Comparison of ENCODE assay signal across 9 cellular contexts in genomic region chr6:105363100-105363754, GRCh38. TPM values are rescaled to one million over a fixed set of nuclear protein-coding genes. Genes with fewer than 3 reads are reported as not detected.
DNase-seq lines count a peak whose midpoint lies in the region; ATAC-seq, FAIRE-seq and TF ChIP-seq lines count a peak whose summit lies in the region.
"Had no signal": no experiment of that assay in that cellular context is flagged by ENCODE, and none has a peak within 500 bp of the region (broad histone marks: within the 10 kb centered on the region; RNA-seq: fewer than 3 reads in every experiment).

No MANE protein-coding gene starts in this region.

- 50 to 80% (median 67%) methylated on average over 1 of the region's 1 CpG for WGBS in adrenal gland, 4 donors

- DNase-seq in AG08395 (ENCODE audit: low spot score) (peak; percentile 52), HTR-8/SVneo (ENCODE audit: insufficient read length, low spot score) (peak; percentile 20), keratinocyte (ENCODE audit: low read depth, low spot score) (no peak), COLO668 (lab: John Stamatoyannopoulos, UW; ENCODE audit: unreplicated experiment) (no peak), adrenal gland (no peak)
- DNase-seq in activated CD8-positive, alpha-beta T cell treated with anti-CD3 and anti-CD28 coated beads, Interleukin-2, amount 10 ng/mL, durations not matched to agents 7 days and 5 days = no peak
- no peak for DNase-seq in activated CD4-positive, CD25-positive, alpha-beta regulatory T cell (lab: John Stamatoyannopoulos, UW)
- DNase-seq: occipital lobe had no signal

- CTCF ChIA-PET in activated CD8-positive, alpha-beta T cell treated with anti-CD3 and anti-CD28 coated beads, Interleukin-2, amount 10 ng/mL, durations not matched to agents 7 days and 5 days (lab: Charles Lee) = interaction anchor here (0.9 to 2.5 kb wide), 4 partner anchors 9 to 276 kb away, joined by 3 to 7 read pairs (median 6); partner anchors contain the start of gene PREP

- H3K9me1 ChIP-seq in keratinocyte (ENCODE audit: control insufficient read depth, extremely low read depth, insufficient read depth, low read length) = no peaks in the 10 kb centered on the region

- no peak for ATAC-seq in activated CD8-positive, alpha-beta T cell treated with anti-CD3 and anti-CD28 coated beads, Interleukin-2, amount 10 ng/mL, durations not matched to agents 7 days and 5 days
- no peak for ATAC-seq in GM18868 (IDR thresholded peaks at IDR 0.05; ENCODE audit: unreplicated experiment)

- H3K27ac ChIP-seq in keratinocyte (ENCODE audit: control insufficient read depth, insufficient read depth, low read length) (peak overlapping the region; percentile 66), adrenal gland (no peak overlapping the region)

- no peaks in the 10 kb centered on the region for H3K9me3 Mint-ChIP-seq in activated CD8-positive, alpha-beta T cell treated with anti-CD3 and anti-CD28 coated beads, Interleukin-2, amount 10 ng/mL, durations not matched to agents 7 days and 5 days (ENCODE audit: insufficient read depth)

- H3K27me3 Mint-ChIP-seq in activated CD8-positive, alpha-beta T cell treated with anti-CD3 and anti-CD28 coated beads, Interleukin-2, amount 10 ng/mL, durations not matched to agents 7 days and 5 days (ENCODE audit: low read depth) = no peaks in the 10 kb centered on the region

- no peak for TF ChIP-seq POLR2A in adrenal gland (IDR thresholded peaks at IDR 0.05)

- peak overlapping the region; percentile 18 for H3K27ac Mint-ChIP-seq in activated CD8-positive, alpha-beta T cell treated with anti-CD3 and anti-CD28 coated beads, Interleukin-2, amount 10 ng/mL, durations not matched to agents 7 days and 5 days

- H3K27me3 ChIP-seq in keratinocyte (ENCODE audit: control insufficient read depth, extremely low read depth, insufficient read depth, low read length) = no peaks in the 10 kb centered on the region
- no peaks in the 10 kb centered on the region for H3K27me3 ChIP-seq in adrenal gland

- intact Hi-C loops in adrenal gland (cut with DNase I) = no loop called here

- peak in 2 of 3 experiments; percentile 16 to 27 for TF ChIP-seq CTCF in keratinocyte (optimal IDR thresholded peaks at IDR 0.05 in 1 of 3, IDR thresholded peaks at IDR 0.05 in 1 of 3, conservative IDR thresholded peaks at IDR 0.05 in 1 of 3; ENCODE audit: extremely low read depth in 1 of 3, insufficient read depth in 2 of 3, low read length in 3 of 3)
- peak in 2 of 6 experiments; percentile 14 to 37 for TF ChIP-seq CTCF in adrenal gland (IDR thresholded peaks at IDR 0.05)

- H3K4me2 ChIP-seq in keratinocyte (ENCODE audit: control insufficient read depth, extremely low read depth, insufficient read depth, low read depth, low read length) = no peak overlapping the region

- no peak for FAIRE-seq in HTR-8/SVneo (lab: Jason Lieb, UNC)
- no peak for FAIRE-seq in keratinocyte (lab: Jason Lieb, UNC)

- H3K9ac ChIP-seq in keratinocyte (ENCODE audit: control insufficient read depth, extremely low read depth, insufficient read depth, low read length) = peak overlapping the region; percentile 11

- no peaks in the 10 kb centered on the region for H3K9me3 ChIP-seq in keratinocyte (ENCODE audit: control insufficient read depth, low read depth, low read length)
- H3K9me3 ChIP-seq in adrenal gland (replicated peaks in 1 of 3) = peaks cover 0 to 4% (median 0%) of the 10 kb centered on the region in 3 donors

- H3K36me3 ChIP-seq in keratinocyte (ENCODE audit: control insufficient read depth in 2 of 2, extremely low read depth in 1 of 2, insufficient read depth in 2 of 2, low read length in 2 of 2) = peaks cover 11 to 26% of the 10 kb centered on the region in 2 experiments
- peaks cover 0 to 5% of the 10 kb centered on the region in 2 donors for H3K36me3 ChIP-seq in adrenal gland (replicated peaks in 1 of 2)

- H4K20me1 ChIP-seq in keratinocyte (ENCODE audit: control insufficient read depth, extremely low read depth, insufficient read depth, low read length) = no peaks in the 10 kb centered on the region

- POLR2A ChIA-PET in activated CD8-positive, alpha-beta T cell treated with anti-CD3 and anti-CD28 coated beads, Interleukin-2, amount 10 ng/mL, durations not matched to agents 7 days and 5 days (lab: Charles Lee) = no interaction called here

- dilution Hi-C loops in keratinocyte (cut with MboI; ENCODE audit: extremely low pct_ligation_motif_present, low sequenced_read_pairs) = no loop called here

- H2AFZ ChIP-seq in keratinocyte (ENCODE audit: control insufficient read depth, low read length) = no peak overlapping the region

- no peak overlapping the region for H3K4me3 ChIP-seq in keratinocyte (ENCODE audit: control insufficient read depth in 2 of 3, extremely low read depth in 1 of 3, insufficient read depth in 2 of 3, low read depth in 1 of 3, low read length in 3 of 3)
- H3K4me3 ChIP-seq in adrenal gland = no peak overlapping the region

- no peak overlapping the region for H3K4me3 Mint-ChIP-seq in activated CD8-positive, alpha-beta T cell treated with anti-CD3 and anti-CD28 coated beads, Interleukin-2, amount 10 ng/mL, durations not matched to agents 7 days and 5 days

- H3K79me2 ChIP-seq in keratinocyte (ENCODE audit: control insufficient read depth, insufficient read depth, low read length) = peaks cover 11% of the 10 kb centered on the region

- peaks cover 12% of the 10 kb centered on the region for H3K4me1 Mint-ChIP-seq in activated CD8-positive, alpha-beta T cell treated with anti-CD3 and anti-CD28 coated beads, Interleukin-2, amount 10 ng/mL, durations not matched to agents 7 days and 5 days (ENCODE audit: low read depth)

- peaks cover 47% of the 10 kb centered on the region for H3K4me1 ChIP-seq in keratinocyte (ENCODE audit: control insufficient read depth, extremely low read depth, insufficient read depth, low read length)
- H3K4me1 ChIP-seq in adrenal gland (replicated peaks in 1 of 2) = no peaks in the 10 kb centered on the region

- H3K36me3 Mint-ChIP-seq in activated CD8-positive, alpha-beta T cell treated with anti-CD3 and anti-CD28 coated beads, Interleukin-2, amount 10 ng/mL, durations not matched to agents 7 days and 5 days (ENCODE audit: low read depth) = peaks cover 44% of the 10 kb centered on the region

RNA-seq across cellular contexts. Expression of gene PREP, which starts 39.7 kb away (rescaled TPM):
- 10 to 100 TPM; 42.8 to 44.1 TPM for total RNA-seq in activated CD8-positive, alpha-beta T cell treated with anti-CD3 and anti-CD28 coated beads, Interleukin-2, amount 10 ng/mL, durations not matched to agents 7 days and 5 days
- 34.5 to 75.6 TPM (median 48.3 TPM) in 3 replicates for polyA plus RNA-seq in keratinocyte
- 21.3 TPM for polyA plus RNA-seq in keratinocyte (2011; ENCODE audit: low read depth)
- polyA plus RNA-seq in keratinocyte (2011; cell fraction: cytosol; rRNA removed) = 40.7 and 53.0 TPM in 2 replicates
- 68.8 and 78.5 TPM in 2 replicates for polyA plus RNA-seq in keratinocyte (2011; cell fraction: nucleus; rRNA removed)
- polyA plus RNA-seq in keratinocyte (2012; ENCODE audit: low replicate concordance) = 48.0 and 64.3 TPM in 2 replicates
- polyA minus RNA-seq in keratinocyte = 40.6 to 78.5 TPM (median 44.3 TPM) in 3 replicates
- 25.9 TPM for polyA minus RNA-seq in keratinocyte (2011; cell fraction: cytosol; rRNA and poly(A)+ RNA removed)
- 37.9 and 87.7 TPM in 2 replicates for polyA minus RNA-seq in keratinocyte (2011; cell fraction: nucleus; rRNA and poly(A)+ RNA removed)
- 10 to 100 TPM; 16.0 to 34.6 (median 21.9) TPM for total RNA-seq in adrenal gland
- 10 to 100 TPM; 11.7 to 37.1 (median 14.2) TPM for polyA plus RNA-seq in adrenal gland

Comparison
In these comparisons a context has a peak if more than half of its experiments do, and no peak if none do; other contexts are left out.
1. DNase-seq: peak in AG08395 (single experiment) and HTR-8/SVneo (single experiment); none in activated CD8-positive, alpha-beta T cell treated with anti-CD3 and anti-CD28 coated beads, Interleukin-2, amount 10 ng/mL, durations not matched to agents 7 days and 5 days (single experiment), keratinocyte (single experiment), activated CD4-positive, CD25-positive, alpha-beta regulatory T cell (0 of 4), COLO668 (single experiment) and adrenal gland (0 of 7).